Comparison of ENCODE assay signal across 29 cellular contexts in the genomic region with DNA sequence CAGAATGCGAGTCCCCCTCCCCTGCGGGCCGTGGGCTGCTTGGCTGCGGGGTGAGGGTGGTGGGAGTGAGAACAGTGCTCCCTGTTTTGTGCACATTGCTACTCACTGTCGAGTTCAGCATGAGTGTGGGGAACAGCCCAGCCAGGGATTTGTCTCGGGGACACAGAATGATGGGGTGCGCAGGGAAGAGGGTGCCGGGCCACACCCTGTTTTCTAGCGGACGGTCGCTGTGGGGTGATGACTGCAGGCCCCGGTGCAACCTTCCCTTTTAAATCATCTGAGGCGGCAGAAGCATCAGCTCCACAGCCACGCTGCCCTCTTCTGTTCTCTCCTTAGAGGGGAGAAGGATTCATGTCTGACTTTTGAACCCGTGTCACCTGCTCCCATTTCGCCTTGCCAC.
"Had no signal": no experiment of that assay in that cellular context is flagged by ENCODE, and none has a peak within 500 bp of the region (broad histone marks: within the 10 kb centered on the region; RNA-seq: fewer than 3 reads in every experiment).

No MANE protein-coding gene starts in this region.

- H3K27ac ChIP-seq: ascending aorta, cardiac muscle cell, VCaP had no signal

- H3K4me3 Mint-ChIP-seq: activated B cell treated with CpG ODN at 0.5 μM for 24 hours; activated CD4-positive, alpha-beta memory T cell treated with anti-CD3 and anti-CD28 coated beads for 36 hours; activated CD4-positive, alpha-beta T cell treated with anti-CD3 and anti-CD28 coated beads, Interleukin-2, amount 10 ng/mL, durations not matched to agents 24 days and 14 days; activated CD8-positive, alpha-beta T cell treated with anti-CD3 and anti-CD28 coated beads for 36 hours; activated naive CD4-positive, alpha-beta T cell treated with anti-CD3 and anti-CD28 coated beads, Interleukin-2, amount 10 ng/mL, durations not matched to agents 7 days and 5 days; activated naive CD4-positive, alpha-beta T cell treated with anti-CD3 and anti-CD28 coated beads, Interleukin-2, amount 50 U/mL, for 24 hours; activated naive CD8-positive, alpha-beta T cell; activated naive CD8-positive, alpha-beta T cell treated with anti-CD3 and anti-CD28 coated beads, Interleukin-2, amount 10 ng/mL, durations not matched to agents 7 days and 5 days; activated naive CD8-positive, alpha-beta T cell treated with anti-CD3 and anti-CD28 coated beads, Interleukin-2, amount 50 U/mL, for 24 hours; brain; T-cell; T-helper 17 cell had no signal

- H3K36me3 ChIP-seq: ascending aorta, cardiac muscle cell had no signal

- H3K9me3 Mint-ChIP-seq: activated CD8-positive, alpha-beta T cell treated with anti-CD3 and anti-CD28 coated beads for 36 hours had no signal

- H3K36me3 Mint-ChIP-seq: activated CD4-positive, alpha-beta memory T cell treated with anti-CD3 and anti-CD28 coated beads for 36 hours; activated naive CD4-positive, alpha-beta T cell treated with anti-CD3 and anti-CD28 coated beads, Interleukin-2, amount 10 ng/mL, durations not matched to agents 7 days and 5 days; activated naive CD4-positive, alpha-beta T cell treated with anti-CD3 and anti-CD28 coated beads, Interleukin-2, amount 50 U/mL, for 24 hours; activated naive CD8-positive, alpha-beta T cell; brain; T-cell had no signal

- H3K4me1 Mint-ChIP-seq: activated B cell treated with CpG ODN at 0.5 μM for 24 hours; activated CD4-positive, alpha-beta T cell treated with anti-CD3 and anti-CD28 coated beads, Interleukin-2, amount 10 ng/mL, durations not matched to agents 24 days and 14 days; activated naive CD4-positive, alpha-beta T cell treated with anti-CD3 and anti-CD28 coated beads, Interleukin-2, amount 10 ng/mL, durations not matched to agents 7 days and 5 days; activated naive CD4-positive, alpha-beta T cell treated with anti-CD3 and anti-CD28 coated beads, Interleukin-2, amount 50 U/mL, for 24 hours; activated naive CD8-positive, alpha-beta T cell treated with anti-CD3 and anti-CD28 coated beads, Interleukin-2, amount 50 U/mL, for 24 hours; T-cell; T-helper 17 cell had no signal

- H3K27me3 Mint-ChIP-seq: activated B cell treated with CpG ODN at 0.5 μM for 24 hours; activated CD4-positive, alpha-beta T cell treated with anti-CD3 and anti-CD28 coated beads, Interleukin-2, amount 10 ng/mL, durations not matched to agents 24 days and 14 days; activated naive CD4-positive, alpha-beta T cell treated with anti-CD3 and anti-CD28 coated beads, Interleukin-2, amount 10 ng/mL, durations not matched to agents 7 days and 5 days; activated naive CD8-positive, alpha-beta T cell treated with anti-CD3 and anti-CD28 coated beads, Interleukin-2, amount 10 ng/mL, durations not matched to agents 7 days and 5 days had no signal

- H3K27ac Mint-ChIP-seq: activated B cell treated with CpG ODN at 0.5 μM for 24 hours; activated CD4-positive, alpha-beta memory T cell treated with anti-CD3 and anti-CD28 coated beads for 36 hours; activated CD4-positive, alpha-beta T cell treated with anti-CD3 and anti-CD28 coated beads, Interleukin-2, amount 10 ng/mL, durations not matched to agents 24 days and 14 days; activated CD8-positive, alpha-beta T cell treated with anti-CD3 and anti-CD28 coated beads for 36 hours; activated naive CD4-positive, alpha-beta T cell treated with anti-CD3 and anti-CD28 coated beads, Interleukin-2, amount 10 ng/mL, durations not matched to agents 7 days and 5 days; activated naive CD4-positive, alpha-beta T cell treated with anti-CD3 and anti-CD28 coated beads, Interleukin-2, amount 50 U/mL, for 24 hours; activated naive CD8-positive, alpha-beta T cell; activated naive CD8-positive, alpha-beta T cell treated with anti-CD3 and anti-CD28 coated beads, Interleukin-2, amount 10 ng/mL, durations not matched to agents 7 days and 5 days; activated naive CD8-positive, alpha-beta T cell treated with anti-CD3 and anti-CD28 coated beads, Interleukin-2, amount 50 U/mL, for 24 hours; activated T-helper 2 cell treated with anti-CD3 and anti-CD28 coated beads, Interferon-gamma antibody, Interleukin-2, Interleukin-4, amounts not matched to agents 10 μg/mL and 5 μg/mL and 100 μg/mL, durations not matched to agents 14 hours and 24 hours and 36 hours; brain; T-cell; T-helper 17 cell had no signal

- H3K4me1 ChIP-seq: ascending aorta had no signal

- H3K9me3 ChIP-seq: ascending aorta had no signal

- DNase-seq: activated B cell treated with CpG ODN at 0.5 μM for 24 hours; activated CD4-positive, alpha-beta memory T cell treated with anti-CD3 and anti-CD28 coated beads for 36 hours; activated CD4-positive, alpha-beta T cell treated with anti-CD3 and anti-CD28 coated beads for 4 hours; activated CD4-positive, alpha-beta T cell treated with anti-CD3 and anti-CD28 coated beads, Interleukin-2, amount 10 ng/mL, durations not matched to agents 24 days and 14 days; activated CD4-positive, alpha-beta T cell treated with anti-CD3 and anti-CD28 coated beads, Interleukin-2, amount 50 U/mL, for 1 hour; activated CD4-positive, alpha-beta T cell treated with anti-CD3 and anti-CD28 coated beads, Interleukin-2, amount 50 U/mL, for 4 hours; activated CD4-positive, CD25-positive, alpha-beta regulatory T cell treated with anti-CD3 and anti-CD28 coated beads, Interleukin-2, amount 50 U/mL, for 72 hours; activated CD8-positive, alpha-beta T cell treated with anti-CD3 and anti-CD28 coated beads for 36 hours; activated effector memory CD4-positive, alpha-beta T cell treated with Interleukin-2 at 50 U/mL for 16 hours; activated gamma-delta T cell; activated naive CD4-positive, alpha-beta T cell treated with anti-CD3 and anti-CD28 coated beads, Interleukin-2, amount 10 ng/mL, durations not matched to agents 7 days and 5 days; activated naive CD4-positive, alpha-beta T cell treated with Interleukin-2 at 50 U/mL for 16 hours; activated naive CD8-positive, alpha-beta T cell treated with anti-CD3 and anti-CD28 coated beads, Interleukin-2, amount 10 ng/mL, durations not matched to agents 7 days and 5 days; activated naive CD8-positive, alpha-beta T cell treated with anti-CD3 and anti-CD28 coated beads, Interleukin-2, amount 50 U/mL, for 24 hours; activated T-cell treated with anti-CD3 and anti-CD28 coated beads for 4 hours; activated T-cell treated with anti-CD3 and anti-CD28 coated beads, Interleukin-2, amount 50 U/mL, for 1 hour; activated T-cell treated with anti-CD3 and anti-CD28 coated beads, Interleukin-2, amount 50 U/mL, for 48 hours; amygdala; anterior cingulate cortex; central memory CD4-positive, alpha-beta T cell; T-cell; T-helper 17 cell had no signal

- H3K4me3 ChIP-seq: ascending aorta, cardiac muscle cell had no signal

- H3K27me3 ChIP-seq: ascending aorta, cardiac muscle cell had no signal

- ATAC-seq: activated CD8-positive, alpha-beta T cell treated with anti-CD3 and anti-CD28 coated beads for 36 hours; activated naive CD8-positive, alpha-beta T cell treated with anti-CD3 and anti-CD28 coated beads, Interleukin-2, amount 50 U/mL, for 24 hours; T-cell; T-helper 17 cell had no signal
